In genomic region chr6:2834262-2834661, GRCh38 we compare ENCODE assay signal across 23 cellular contexts.
"Had no signal": no experiment of that assay in that cellular context is flagged by ENCODE, and none has a peak within 500 bp of the region (broad histone marks: within the 10 kb centered on the region; RNA-seq: fewer than 3 reads in every experiment).

No MANE protein-coding gene starts in this region.

- H3K27me3 ChIP-seq: dorsolateral prefrontal cortex, heart left ventricle, ovary, right atrium auricular region, stomach, transverse colon had no signal

- H3K4me3 Mint-ChIP-seq: neural crest cell had no signal

- ATAC-seq: esophagus mucosa; heart left ventricle; left lobe of liver; naive thymus-derived CD4-positive, alpha-beta T cell had no signal

- H3K9me3 ChIP-seq: heart left ventricle, ovary, right atrium auricular region, stomach, thoracic aorta, transverse colon had no signal

- FAIRE-seq: frontal cortex, islet of Langerhans, small intestine had no signal

- H3K9me3 Mint-ChIP-seq: neural crest cell had no signal

- H3K4me3 ChIP-seq: coronary artery, dorsolateral prefrontal cortex, heart left ventricle, ovary, right atrium auricular region, stomach, thoracic aorta, transverse colon had no signal

- H3K27me3 Mint-ChIP-seq: naive thymus-derived CD4-positive, alpha-beta T cell had no signal

- H3K36me3 ChIP-seq: ovary had no signal

- H3K27ac ChIP-seq: coronary artery, dorsolateral prefrontal cortex, heart left ventricle, ovary, right atrium auricular region, stomach, thoracic aorta, transverse colon had no signal

- DNase-seq: dorsolateral prefrontal cortex; effector CD8-positive, alpha-beta T cell; heart left ventricle; hippocampal formation; kidney glomerular epithelial cell; mammary epithelial cell; naive thymus-derived CD4-positive, alpha-beta T cell; nucleus accumbens; ovary; small intestine; stimulated activated CD4-positive, alpha-beta T cell treated with anti-CD3 and anti-CD28 coated beads, Interleukin-12 subunit alpha, Interleukin-12 subunit beta, amount 100 ng/mL, for 4 hours; stimulated activated naive CD4-positive, alpha-beta T cell; stomach; substantia nigra; transverse colon had no signal
